In genomic region chr11:101576536-101576935, GRCh38 we compare ENCODE assay signal across 18 cellular contexts.
DNase-seq lines count a peak whose midpoint lies in the region; ATAC-seq lines count a peak whose summit lies in the region.
"Had no signal": no experiment of that assay in that cellular context is flagged by ENCODE, and none has a peak within 500 bp of the region (broad histone marks: within the 10 kb centered on the region; RNA-seq: fewer than 3 reads in every experiment).

No MANE protein-coding gene starts in this region.

- H3K36me3 ChIP-seq in adipocyte (ENCODE audit: control insufficient read depth, insufficient read depth, low read length, severe bottlenecking) = no peaks in the 10 kb centered on the region
- H3K36me3 ChIP-seq: BE2C had no signal

- no peak overlapping the region for H3K9ac ChIP-seq in adipocyte (ENCODE audit: low read length)

- DNase-seq in GM04504 (ENCODE audit: low read depth) = peak; percentile 25
- DNase-seq in adipocyte (ENCODE audit: low read depth) = peak; percentile 60
- DNase-seq in fibroblast of peridontal ligament (ENCODE audit: extremely low read depth) = peak; percentile 28
- no peak for DNase-seq in GOT3 (lab: John Stamatoyannopoulos, UW)
- DNase-seq: BE2C; C1 segment of cervical spinal cord; CD4-positive, CD25-positive, alpha-beta regulatory T cell; CD8-positive, alpha-beta memory T cell; COR-L47; DMS 273 treated with DMSO at 0.1 percent for 48 hours; DMS53; DND-41; EL; H9; KBM-7 had no signal

- H3K4me3 ChIP-seq in adipocyte (ENCODE audit: low read length) = no peak overlapping the region
- H3K4me3 ChIP-seq: GM23338 had no signal

- peaks cover 5% of the 10 kb centered on the region for H3K27me3 ChIP-seq in adipocyte (replicated peaks; ENCODE audit: control insufficient read depth, insufficient read depth, low read length)
- H3K27me3 ChIP-seq: BE2C had no signal

- no peak for ATAC-seq in HG03571 (IDR thresholded peaks at IDR 0.05; ENCODE audit: unreplicated experiment)
- ATAC-seq in HG03354 (IDR thresholded peaks at IDR 0.05; ENCODE audit: poor library complexity, severe bottlenecking, unreplicated experiment) = no peak

- H3K4me1 ChIP-seq in adipocyte (ENCODE audit: control insufficient read depth, insufficient read depth, low read length) = peaks cover 17% of the 10 kb centered on the region
- H3K4me1 ChIP-seq: BE2C had no signal

- peaks cover 5% of the 10 kb centered on the region for H3K9me3 ChIP-seq in adipocyte (ENCODE audit: control insufficient read depth, low read length)
- H3K9me3 ChIP-seq: BE2C had no signal
